8 cellular contexts compared by ENCODE assay signal in the genomic region with DNA sequence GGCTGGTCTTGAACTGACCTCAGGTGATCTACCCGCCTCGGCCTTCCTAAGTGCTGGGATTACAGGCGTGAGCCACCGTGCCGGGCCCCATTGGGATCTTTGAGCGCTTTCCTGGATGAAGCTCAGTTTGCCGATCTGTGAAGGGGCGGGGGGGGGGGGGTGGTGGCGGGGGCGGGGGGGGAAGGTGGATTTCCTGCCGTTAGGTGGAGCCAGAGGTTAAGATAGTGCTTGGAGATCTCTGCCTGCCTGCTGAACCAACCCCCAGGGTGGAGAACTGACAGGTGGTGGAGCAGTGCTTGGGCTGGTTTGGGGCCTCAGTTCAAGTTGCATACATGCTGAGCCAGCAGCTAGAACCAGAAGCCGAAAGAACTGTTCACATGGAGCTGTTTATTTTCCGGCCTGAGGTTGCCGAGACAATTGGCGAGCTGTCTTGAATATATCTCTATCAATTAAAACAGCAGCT. TPM values are rescaled to one million over a fixed set of nuclear protein-coding genes. Genes with fewer than 3 reads are reported as not detected.
A peak's percentile ranks its signal among the peaks of the same experiment; 100 is the strongest.
DNase-seq lines count a peak whose midpoint lies in the region; TF ChIP-seq lines count a peak whose summit lies in the region.

No MANE protein-coding gene starts in this region.

- no peaks in the 10 kb centered on the region for H3K27me3 ChIP-seq in A673 (replicated peaks; ENCODE audit: insufficient read depth, low read depth, low read length, poor library complexity)

- TF ChIP-seq CTCF in A673 (conservative IDR thresholded peaks at IDR 0.05; ENCODE audit: low read depth, low read length) = no peak
- TF ChIP-seq CTCF in GM20000 (IDR thresholded peaks at IDR 0.05; ENCODE audit: extremely low read depth, missing control alignments) = no peak

- H3K4me1 ChIP-seq in A673 (ENCODE audit: insufficient read depth, low read length, poor library complexity, severe bottlenecking) = peaks cover 10% of the 10 kb centered on the region

- no peaks in the 10 kb centered on the region for H3K36me3 ChIP-seq in A673 (ENCODE audit: insufficient read depth, low read length, poor library complexity, severe bottlenecking)

- H3K9me3 ChIP-seq in A673 (ENCODE audit: low read depth, low read length, poor library complexity, severe bottlenecking) = no peaks in the 10 kb centered on the region

- DNase-seq in A673 (ENCODE audit: low spot score) (peak; percentile 61), GM20000 (ENCODE audit: low spot score) (peak; percentile 88), NCI-H2227 treated with DMSO at 0.1 percent for 48 hours (lab: John Stamatoyannopoulos, UW) (peak; percentile 58), cerebellum (ENCODE audit: low spot score) (peak; percentile 92), left kidney (ENCODE audit: low read depth, low spot score) (peak; percentile 87), OCI-M2 (lab: John Stamatoyannopoulos, UW; ENCODE audit: unreplicated experiment) (no peak)
- DNase-seq in activated CD4-positive, alpha-beta T cell treated with anti-CD3 and anti-CD28 coated beads for 24 hours (ENCODE audit: low read depth in 2 of 2) = peak; percentile 51 to 58
- peak; percentile 41 for DNase-seq in stimulated activated CD4-positive, alpha-beta T cell treated with anti-CD3 and anti-CD28 coated beads, Interleukin-2, amount 100 ng/mL, for 4 hours (ENCODE audit: low read depth)

- peak overlapping the region; percentile 65 for H3K4me3 ChIP-seq in A673 (ENCODE audit: low read depth, low read length, poor library complexity, severe bottlenecking)

- H3K27ac ChIP-seq in A673 (ENCODE audit: low read depth, low read length, poor library complexity, severe bottlenecking) = no peak overlapping the region

- CTCF ChIA-PET in A673 (lab: Charles Lee) = interaction anchor here (0.6 to 1.4 kb wide), 6 partner anchors 26 to 98 kb away, joined by 3 to 7 read pairs (median 4); no protein-coding TSS in a partner anchor

- intact Hi-C loops in A673 (cut with micrococcal nuclease; ENCODE audit: unreplicated experiment) = no loop called here

- POLR2A ChIA-PET in A673 (lab: Charles Lee; ENCODE audit: low non-redundant PET) = no interaction called here

- BruUV-seq in A673 (replicated peaks; lab: Mats Ljungman, UMichigan) = no TSS peak

RNA-seq across cellular contexts. Expression of a gene that starts 1.7 kb away (rescaled TPM):
- total RNA-seq in A673 (2021) = 2.2 and 3.0 TPM in 2 replicates
- 18.7 TPM for total RNA-seq in cerebellum

RNA-seq across cellular contexts. Expression of a gene that starts 17.9 kb away (rescaled TPM):
- total RNA-seq in A673 (2021) (7.1 and 7.5 TPM in 2 replicates), cerebellum (23.3 TPM)
